ENCODE assay signal across 12 cellular contexts in the genomic region with DNA sequence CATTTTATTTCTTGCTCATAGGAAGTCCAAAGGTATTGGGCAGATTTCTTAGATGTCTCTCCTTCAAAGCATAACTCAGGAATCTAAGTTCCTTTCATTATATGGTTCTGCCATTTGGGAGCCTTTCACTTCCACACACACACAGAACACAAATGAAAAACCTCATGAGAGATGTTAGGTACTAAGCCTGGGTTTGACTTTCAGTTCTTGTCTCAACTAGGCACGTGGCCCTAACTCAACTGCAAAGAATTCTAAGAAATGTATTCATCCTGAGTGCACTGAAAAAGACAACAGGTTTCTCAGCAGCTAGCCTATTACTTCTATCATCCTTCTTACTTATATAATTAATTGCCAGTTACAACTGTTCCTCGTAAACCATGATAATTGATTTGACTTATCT.
DNase-seq lines count a peak whose midpoint lies in the region; ATAC-seq, FAIRE-seq and TF ChIP-seq lines count a peak whose summit lies in the region.
"Had no signal": no experiment of that assay in that cellular context is flagged by ENCODE, and none has a peak within 500 bp of the region (broad histone marks: within the 10 kb centered on the region; RNA-seq: fewer than 3 reads in every experiment).

No MANE protein-coding gene starts in this region.

- H3K4me1 Mint-ChIP-seq in activated B cell treated with CpG ODN at 0.5 μM for 24 hours = peaks cover 35% of the 10 kb centered on the region

- no peaks in the 10 kb centered on the region for H3K27me3 Mint-ChIP-seq in activated B cell treated with CpG ODN at 0.5 μM for 24 hours
- H3K27me3 Mint-ChIP-seq: IgD-negative memory B cell, T-cell had no signal

- TF ChIP-seq CTCF in GM12865 (IDR thresholded peaks at IDR 0.05; ENCODE audit: insufficient read depth, low read depth, low read length, missing control alignments) (no peak), activated B cell treated with CpG ODN at 0.5 μM for 24 hours (IDR thresholded peaks at IDR 0.05) (no peak), left ventricle myocardium inferior (IDR thresholded peaks at IDR 0.05; ENCODE audit: borderline replicate concordance) (no peak)

- POLR2A ChIA-PET in activated B cell treated with CpG ODN at 0.5 μM for 24 hours (lab: Charles Lee) = interaction anchor here (1.2 kb wide), 1 partner anchor 179 kb away, joined by 3 read pairs; no protein-coding TSS in a partner anchor

- intact Hi-C loops in activated B cell treated with CpG ODN at 0.5 μM for 24 hours (cut with micrococcal nuclease) = loop anchor here (2.0 to 10.0 kb wide), 4 partner anchors 119 to 859 kb away; no protein-coding TSS in a partner anchor
- intact Hi-C loops in left ventricle myocardium inferior (cut with micrococcal nuclease) = no loop called here

- H3K4me3 ChIP-seq in GM12865 (ENCODE audit: low read depth, low read length) = no peak overlapping the region
- H3K4me3 ChIP-seq in left ventricle myocardium inferior = no peak overlapping the region
- H3K4me3 ChIP-seq: ovary had no signal

- H3K27me3 ChIP-seq in left ventricle myocardium inferior (ENCODE audit: low read depth) = no peaks in the 10 kb centered on the region
- H3K27me3 ChIP-seq: ovary had no signal

- H3K36me3 Mint-ChIP-seq in activated B cell treated with CpG ODN at 0.5 μM for 24 hours (ENCODE audit: low read depth) = no peaks in the 10 kb centered on the region
- H3K36me3 Mint-ChIP-seq: IgD-negative memory B cell, T-cell had no signal

- ATAC-seq in HG02870 (IDR thresholded peaks at IDR 0.05; ENCODE audit: unreplicated experiment) (peak; percentile 78), activated B cell treated with CpG ODN at 0.5 μM for 24 hours (ENCODE audit: low read depth) (no peak)

- peak; percentile 79 for FAIRE-seq in GM19239 (lab: Jason Lieb, UNC)
- no peak for FAIRE-seq in RCC 7860 (lab: Jason Lieb, UNC)

- H3K9me3 ChIP-seq in left ventricle myocardium inferior (replicated peaks) = no peaks in the 10 kb centered on the region
- H3K9me3 ChIP-seq: ovary had no signal

- no peaks in the 10 kb centered on the region for H3K36me3 ChIP-seq in left ventricle myocardium inferior
- H3K36me3 ChIP-seq: ovary had no signal

- H3K4me1 ChIP-seq in left ventricle myocardium inferior = no peaks in the 10 kb centered on the region

- CTCF ChIA-PET in activated B cell treated with CpG ODN at 0.5 μM for 24 hours (lab: Charles Lee) = interaction anchor here (0.7 to 3.1 kb wide), 8 partner anchors 16 to 335 kb away, joined by 3 to 16 read pairs (median 4); no protein-coding TSS in a partner anchor

- no peak overlapping the region for H3K27ac ChIP-seq in left ventricle myocardium inferior (replicated peaks)
- H3K27ac ChIP-seq: ovary had no signal

- H3K27ac Mint-ChIP-seq in activated B cell treated with CpG ODN at 0.5 μM for 24 hours = peak overlapping the region; percentile 59
- H3K27ac Mint-ChIP-seq: IgD-negative memory B cell had no signal

- DNase-seq in GM12865 (ENCODE audit: low read depth) (peak; percentile 73), GM19239 (ENCODE audit: insufficient read length, low spot score) (peak; percentile 1), activated B cell treated with CpG ODN at 0.5 μM for 24 hours (no peak), NCI-H510A (lab: John Stamatoyannopoulos, UW) (no peak), left ventricle myocardium inferior (no peak), RCC 7860 (ENCODE audit: low spot score) (no peak), activated gamma-delta T cell treated with Interleukin-2 at 50 U/mL for 16 hours (no peak)
- DNase-seq: NCI-H446 treated with DMSO at 0.1 percent for 48 hours, ovary, T-cell had no signal

- H3K9me3 Mint-ChIP-seq in activated B cell treated with CpG ODN at 0.5 μM for 24 hours = no peaks in the 10 kb centered on the region
- H3K9me3 Mint-ChIP-seq: IgD-negative memory B cell, T-cell had no signal

- no peak overlapping the region for H3K4me3 Mint-ChIP-seq in activated B cell treated with CpG ODN at 0.5 μM for 24 hours
- H3K4me3 Mint-ChIP-seq: IgD-negative memory B cell, T-cell had no signal

Comparison
In these comparisons a context has a peak if more than half of its experiments do, and no peak if none do; other contexts are left out.
1. DNase-seq: peak in GM12865 (single experiment) and GM19239 (single experiment); none in activated B cell treated with CpG ODN at 0.5 μM for 24 hours (single experiment), NCI-H510A (single experiment), left ventricle myocardium inferior (single experiment), RCC 7860 (single experiment) and activated gamma-delta T cell treated with Interleukin-2 at 50 U/mL for 16 hours (single experiment).